18 cellular contexts compared by ENCODE assay signal in genomic region chr1:222975472-222976122, GRCh38.
DNase-seq lines count a peak whose midpoint lies in the region; ATAC-seq and TF ChIP-seq lines count a peak whose summit lies in the region.
"Had no signal": no experiment of that assay in that cellular context is flagged by ENCODE, and none has a peak within 500 bp of the region (broad histone marks: within the 10 kb centered on the region; RNA-seq: fewer than 3 reads in every experiment).

No MANE protein-coding gene starts in this region.

- no peaks in the 10 kb centered on the region for H4K20me1 ChIP-seq in hepatocyte (ENCODE audit: insufficient read depth, poor library complexity, severe bottlenecking)
- H4K20me1 ChIP-seq: BLaER1 treated with 17β-estradiol and CSF1 and Interleukin-3, amounts not matched to agents 10 nM and 100 nM had no signal

- 75% methylated on average over 6 of the region's 6 CpGs for WGBS in hepatocyte (ENCODE audit: low lambda C conversion rate, missing lambda C conversion rate)

- H3K27ac ChIP-seq in hepatocyte: no peak overlapping the region
- no peak overlapping the region for H3K27ac ChIP-seq in substantia nigra (ENCODE audit: low read depth, low read length, poor library complexity, severe bottlenecking)
- H3K27ac ChIP-seq: BLaER1 treated with 17β-estradiol and CSF1 and Interleukin-3, amounts not matched to agents 10 nM and 100 nM; HL-60; WERI-Rb-1 had no signal

- H3K27me3 ChIP-seq in hepatocyte: no peaks in the 10 kb centered on the region
- H3K27me3 ChIP-seq: BLaER1 treated with 17β-estradiol and CSF1 and Interleukin-3, amounts not matched to agents 10 nM and 100 nM had no signal

- H3K4me3 ChIP-seq in hepatocyte (no peak overlapping the region), skeletal muscle cell (ENCODE audit: low read depth, low read length) (no peak overlapping the region)
- H3K4me3 ChIP-seq: BLaER1 treated with 17β-estradiol and CSF1 and Interleukin-3, amounts not matched to agents 10 nM and 100 nM; GM12878 had no signal

- H3K9me3 ChIP-seq in hepatocyte (ENCODE audit: low read depth): no peaks in the 10 kb centered on the region

- H3K4me1 ChIP-seq in hepatocyte (ENCODE audit: insufficient read depth): no peaks in the 10 kb centered on the region

- TF ChIP-seq CTCF in hepatocyte (IDR thresholded peaks at IDR 0.05; ENCODE audit: poor library complexity): no peak

- peaks cover 7% of the 10 kb centered on the region for H3K79me2 ChIP-seq in hepatocyte

- ATAC-seq in HG03108 (IDR thresholded peaks at IDR 0.05; ENCODE audit: unreplicated experiment): no peak
- ATAC-seq: GM12878; left lobe of liver; natural killer cell; stimulated activated naive CD8-positive, alpha-beta T cell treated with anti-CD3 and anti-CD28 coated beads, Interleukin-15, Interleukin-2, amounts not matched to agents 100 U/mL and 50 U/mL, for 24 hours had no signal

- no peaks in the 10 kb centered on the region for H3K9me2 ChIP-seq in hepatocyte (replicated peaks; ENCODE audit: insufficient read depth)

- H3K36me3 ChIP-seq in hepatocyte (replicated peaks; ENCODE audit: insufficient read depth, low read depth): no peaks in the 10 kb centered on the region
- H3K36me3 ChIP-seq: BLaER1 treated with 17β-estradiol and CSF1 and Interleukin-3, amounts not matched to agents 10 nM and 100 nM; WERI-Rb-1 had no signal

- DNase-seq in GM03348 (ENCODE audit: low spot score) (peak; percentile 15), astrocyte of the hippocampus (ENCODE audit: low read depth, low spot score) (peak; percentile 19), hepatocyte (ENCODE audit: low spot score) (no peak), skeletal muscle cell (ENCODE audit: low read depth) (peak; percentile 8), NCI-H446 treated with DMSO at 0.1 percent for 48 hours (lab: John Stamatoyannopoulos, UW) (no peak), substantia nigra (lab: John Stamatoyannopoulos, UW) (no peak)
- DNase-seq in stimulated activated CD4-positive, alpha-beta T cell treated with anti-CD3 and anti-CD28 coated beads, Interleukin-1b, Interleukin-23, amount 100 ng/mL, for 48 hours: no peak
- DNase-seq: cortex of kidney; DND-41; natural killer cell; NCI-H146; stimulated activated naive CD8-positive, alpha-beta T cell treated with anti-CD3 and anti-CD28 coated beads, Interleukin-15, Interleukin-2, amounts not matched to agents 100 U/mL and 50 U/mL, for 24 hours; WERI-Rb-1 had no signal

- H3K4me2 ChIP-seq in hepatocyte: peak overlapping the region; percentile 18

- no peak overlapping the region for H2AFZ ChIP-seq in hepatocyte

Comparison
In these comparisons a context has a peak if more than half of its experiments do, and no peak if none do; other contexts are left out.
1. DNase-seq: peak in GM03348 (single experiment), astrocyte of the hippocampus (single experiment) and skeletal muscle cell (single experiment); none in hepatocyte (single experiment), NCI-H446 treated with DMSO at 0.1 percent for 48 hours (single experiment), substantia nigra (0 of 49) and stimulated activated CD4-positive, alpha-beta T cell treated with anti-CD3 and anti-CD28 coated beads, Interleukin-1b, Interleukin-23, amount 100 ng/mL, for 48 hours (single experiment).